In genomic region chr1:226112626-226113025, GRCh38 we compare ENCODE assay signal across 2 cellular contexts.
TF ChIP-seq lines count a peak whose summit lies in the region.

No MANE protein-coding gene starts in this region.

TF ChIP-seq in GM23338, 12 proteins besides CTCF, POLR2A, EP300 and RAD21:
- no peak for TF ChIP-seq REST (IDR thresholded peaks at IDR 0.05; ENCODE audit: unreplicated experiment)
- TF ChIP-seq STAT1 (IDR thresholded peaks at IDR 0.05; ENCODE audit: unreplicated experiment) = no peak
- no peak for TF ChIP-seq ETS1 (IDR thresholded peaks at IDR 0.05)
- TF ChIP-seq, protein P1, sequence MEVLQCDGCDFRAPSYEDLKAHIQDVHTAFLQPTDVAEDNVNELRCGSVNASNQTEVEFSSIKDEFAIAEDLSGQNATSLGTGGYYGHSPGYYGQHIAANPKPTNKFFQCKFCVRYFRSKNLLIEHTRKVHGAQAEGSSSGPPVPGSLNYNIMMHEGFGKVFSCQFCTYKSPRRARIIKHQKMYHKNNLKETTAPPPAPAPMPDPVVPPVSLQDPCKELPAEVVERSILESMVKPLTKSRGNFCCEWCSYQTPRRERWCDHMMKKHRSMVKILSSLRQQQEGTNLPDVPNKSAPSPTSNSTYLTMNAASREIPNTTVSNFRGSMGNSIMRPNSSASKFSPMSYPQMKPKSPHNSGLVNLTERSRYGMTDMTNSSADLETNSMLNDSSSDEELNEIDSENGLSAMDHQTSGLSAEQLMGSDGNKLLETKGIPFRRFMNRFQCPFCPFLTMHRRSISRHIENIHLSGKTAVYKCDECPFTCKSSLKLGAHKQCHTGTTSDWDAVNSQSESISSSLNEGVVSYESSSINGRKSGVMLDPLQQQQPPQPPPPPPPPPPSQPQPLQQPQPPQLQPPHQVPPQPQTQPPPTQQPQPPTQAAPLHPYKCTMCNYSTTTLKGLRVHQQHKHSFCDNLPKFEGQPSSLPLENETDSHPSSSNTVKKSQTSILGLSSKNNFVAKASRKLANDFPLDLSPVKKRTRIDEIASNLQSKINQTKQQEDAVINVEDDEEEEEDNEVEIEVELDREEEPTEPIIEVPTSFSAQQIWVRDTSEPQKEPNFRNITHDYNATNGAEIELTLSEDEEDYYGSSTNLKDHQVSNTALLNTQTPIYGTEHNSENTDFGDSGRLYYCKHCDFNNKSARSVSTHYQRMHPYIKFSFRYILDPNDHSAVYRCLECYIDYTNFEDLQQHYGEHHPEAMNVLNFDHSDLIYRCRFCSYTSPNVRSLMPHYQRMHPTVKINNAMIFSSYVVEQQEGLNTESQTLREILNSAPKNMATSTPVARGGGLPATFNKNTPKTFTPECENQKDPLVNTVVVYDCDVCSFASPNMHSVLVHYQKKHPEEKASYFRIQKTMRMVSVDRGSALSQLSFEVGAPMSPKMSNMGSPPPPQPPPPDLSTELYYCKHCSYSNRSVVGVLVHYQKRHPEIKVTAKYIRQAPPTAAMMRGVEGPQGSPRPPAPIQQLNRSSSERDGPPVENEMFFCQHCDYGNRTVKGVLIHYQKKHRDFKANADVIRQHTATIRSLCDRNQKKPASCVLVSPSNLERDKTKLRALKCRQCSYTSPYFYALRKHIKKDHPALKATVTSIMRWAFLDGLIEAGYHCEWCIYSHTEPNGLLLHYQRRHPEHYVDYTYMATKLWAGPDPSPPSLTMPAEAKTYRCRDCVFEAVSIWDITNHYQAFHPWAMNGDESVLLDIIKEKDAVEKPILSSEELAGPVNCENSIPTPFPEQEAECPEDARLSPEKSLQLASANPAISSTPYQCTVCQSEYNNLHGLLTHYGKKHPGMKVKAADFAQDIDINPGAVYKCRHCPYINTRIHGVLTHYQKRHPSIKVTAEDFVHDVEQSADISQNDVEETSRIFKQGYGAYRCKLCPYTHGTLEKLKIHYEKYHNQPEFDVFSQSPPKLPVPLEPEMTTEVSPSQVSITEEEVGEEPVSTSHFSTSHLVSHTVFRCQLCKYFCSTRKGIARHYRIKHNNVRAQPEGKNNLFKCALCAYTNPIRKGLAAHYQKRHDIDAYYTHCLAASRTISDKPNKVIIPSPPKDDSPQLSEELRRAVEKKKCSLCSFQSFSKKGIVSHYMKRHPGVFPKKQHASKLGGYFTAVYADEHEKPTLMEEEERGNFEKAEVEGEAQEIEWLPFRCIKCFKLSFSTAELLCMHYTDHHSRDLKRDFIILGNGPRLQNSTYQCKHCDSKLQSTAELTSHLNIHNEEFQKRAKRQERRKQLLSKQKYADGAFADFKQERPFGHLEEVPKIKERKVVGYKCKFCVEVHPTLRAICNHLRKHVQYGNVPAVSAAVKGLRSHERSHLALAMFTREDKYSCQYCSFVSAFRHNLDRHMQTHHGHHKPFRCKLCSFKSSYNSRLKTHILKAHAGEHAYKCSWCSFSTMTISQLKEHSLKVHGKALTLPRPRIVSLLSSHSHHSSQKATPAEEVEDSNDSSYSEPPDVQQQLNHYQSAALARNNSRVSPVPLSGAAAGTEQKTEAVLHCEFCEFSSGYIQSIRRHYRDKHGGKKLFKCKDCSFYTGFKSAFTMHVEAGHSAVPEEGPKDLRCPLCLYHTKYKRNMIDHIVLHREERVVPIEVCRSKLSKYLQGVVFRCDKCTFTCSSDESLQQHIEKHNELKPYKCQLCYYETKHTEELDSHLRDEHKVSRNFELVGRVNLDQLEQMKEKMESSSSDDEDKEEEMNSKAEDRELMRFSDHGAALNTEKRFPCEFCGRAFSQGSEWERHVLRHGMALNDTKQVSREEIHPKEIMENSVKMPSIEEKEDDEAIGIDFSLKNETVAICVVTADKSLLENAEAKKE (CRISPR knock-in tag; IDR thresholded peaks at IDR 0.05) = no peak

TF ChIP-seq in K562, 482 proteins besides CTCF, POLR2A, EP300 and RAD21:
- TF ChIP-seq, protein P2, sequence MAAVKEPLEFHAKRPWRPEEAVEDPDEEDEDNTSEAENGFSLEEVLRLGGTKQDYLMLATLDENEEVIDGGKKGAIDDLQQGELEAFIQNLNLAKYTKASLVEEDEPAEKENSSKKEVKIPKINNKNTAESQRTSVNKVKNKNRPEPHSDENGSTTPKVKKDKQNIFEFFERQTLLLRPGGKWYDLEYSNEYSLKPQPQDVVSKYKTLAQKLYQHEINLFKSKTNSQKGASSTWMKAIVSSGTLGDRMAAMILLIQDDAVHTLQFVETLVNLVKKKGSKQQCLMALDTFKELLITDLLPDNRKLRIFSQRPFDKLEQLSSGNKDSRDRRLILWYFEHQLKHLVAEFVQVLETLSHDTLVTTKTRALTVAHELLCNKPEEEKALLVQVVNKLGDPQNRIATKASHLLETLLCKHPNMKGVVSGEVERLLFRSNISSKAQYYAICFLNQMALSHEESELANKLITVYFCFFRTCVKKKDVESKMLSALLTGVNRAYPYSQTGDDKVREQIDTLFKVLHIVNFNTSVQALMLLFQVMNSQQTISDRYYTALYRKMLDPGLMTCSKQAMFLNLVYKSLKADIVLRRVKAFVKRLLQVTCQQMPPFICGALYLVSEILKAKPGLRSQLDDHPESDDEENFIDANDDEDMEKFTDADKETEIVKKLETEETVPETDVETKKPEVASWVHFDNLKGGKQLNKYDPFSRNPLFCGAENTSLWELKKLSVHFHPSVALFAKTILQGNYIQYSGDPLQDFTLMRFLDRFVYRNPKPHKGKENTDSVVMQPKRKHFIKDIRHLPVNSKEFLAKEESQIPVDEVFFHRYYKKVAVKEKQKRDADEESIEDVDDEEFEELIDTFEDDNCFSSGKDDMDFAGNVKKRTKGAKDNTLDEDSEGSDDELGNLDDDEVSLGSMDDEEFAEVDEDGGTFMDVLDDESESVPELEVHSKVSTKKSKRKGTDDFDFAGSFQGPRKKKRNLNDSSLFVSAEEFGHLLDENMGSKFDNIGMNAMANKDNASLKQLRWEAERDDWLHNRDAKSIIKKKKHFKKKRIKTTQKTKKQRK (IDR thresholded peaks at IDR 0.05; ENCODE audit: borderline replicate concordance, low read depth, low read length) = no peak
- TF ChIP-seq UBTF (IDR thresholded peaks at IDR 0.05; ENCODE audit: borderline replicate concordance in 1 of 2, low read depth in 2 of 2, low read length in 2 of 2) (no peak), EGR1 (conservative IDR thresholded peaks at IDR 0.05) (peak; percentile 45; the same call in 1 of the 2 replicates), ZNF707 (CRISPR knock-in tag; conservative IDR thresholded peaks at IDR 0.05) (no peak), CTBP1 (IDR thresholded peaks at IDR 0.05; ENCODE audit: borderline replicate concordance) (peak; percentile 39; the same call in 1 of the 2 replicates), ELF1 (tag; IDR thresholded peaks at IDR 0.05) (0 out of 2 replicates have a peak, but pooled peaks have one; percentile 16), ZNF764 (CRISPR knock-in tag; IDR thresholded peaks at IDR 0.05; ENCODE audit: low read depth) (no peak), ZNF507 (tag; conservative IDR thresholded peaks at IDR 0.05) (no peak), YY1 (IDR thresholded peaks at IDR 0.05; ENCODE audit: borderline replicate concordance in 1 of 3, control insufficient read depth in 1 of 3, extremely low read depth in 1 of 3, insufficient read depth in 3 of 3, insufficient read length in 1 of 3, insufficient replicate concordance in 2 of 3, low read depth in 1 of 3, low read length in 2 of 3) (no peak), GATA2 (CRISPR knock-in tag; IDR thresholded peaks at IDR 0.05) (0 out of 2 replicates have a peak, but pooled peaks have one; percentile 24)
